In genomic region chr11:8870461-8871282, GRCh38 we compare ENCODE assay signal across 8 cellular contexts. TPM values are rescaled to one million over a fixed set of nuclear protein-coding genes. Genes with fewer than 3 reads are reported as not detected.
A peak's percentile ranks its signal among the peaks of the same experiment; 100 is the strongest.
DNase-seq lines count a peak whose midpoint lies in the region; ATAC-seq lines count a peak whose summit lies in the region.

No MANE protein-coding gene starts in this region.

- no peaks in the 10 kb centered on the region for H3K9me3 Mint-ChIP-seq in stimulated activated effector memory CD8-positive, alpha-beta T cell treated with anti-CD3 and anti-CD28 coated beads, Interleukin-12 subunit alpha, Interleukin-12 subunit beta, amount 100 ng/mL, for 72 hours

- H3K9me3 ChIP-seq in SJSA1 (replicated peaks): no peaks in the 10 kb centered on the region

- no peaks in the 10 kb centered on the region for H3K4me1 Mint-ChIP-seq in stimulated activated effector memory CD8-positive, alpha-beta T cell treated with anti-CD3 and anti-CD28 coated beads, Interleukin-12 subunit alpha, Interleukin-12 subunit beta, amount 100 ng/mL, for 72 hours

- H3K4me3 Mint-ChIP-seq in stimulated activated effector memory CD8-positive, alpha-beta T cell treated with anti-CD3 and anti-CD28 coated beads, Interleukin-12 subunit alpha, Interleukin-12 subunit beta, amount 100 ng/mL, for 72 hours: no peak overlapping the region

- H3K36me3 Mint-ChIP-seq in stimulated activated effector memory CD8-positive, alpha-beta T cell treated with anti-CD3 and anti-CD28 coated beads, Interleukin-12 subunit alpha, Interleukin-12 subunit beta, amount 100 ng/mL, for 72 hours: no peaks in the 10 kb centered on the region

- H3K27me3 ChIP-seq in SJSA1 (replicated peaks): no peaks in the 10 kb centered on the region

- no peaks in the 10 kb centered on the region for H3K36me3 ChIP-seq in SJSA1

- peak; percentile 50 for DNase-seq in COR-L47 (lab: John Stamatoyannopoulos, UW)
- DNase-seq in HK-2 (ENCODE audit: unreplicated experiment): peak; percentile 62
- DNase-seq in SJSA1 (ENCODE audit: low read depth in 1 of 2, low spot score in 2 of 2): peak; percentile 43 to 47
- DNase-seq in dermis blood vessel endothelial cell: peak; percentile 74
- DNase-seq in left kidney (ENCODE audit: low read depth, low spot score): peak; percentile 94
- DNase-seq in stimulated activated effector memory CD8-positive, alpha-beta T cell treated with anti-CD3 and anti-CD28 coated beads, Interleukin-12 subunit alpha, Interleukin-12 subunit beta, amount 100 ng/mL, for 72 hours (ENCODE audit: low spot score in 2 of 2): no peak

- H3K27ac ChIP-seq in SJSA1: peak overlapping the region; percentile 65

- H3K27ac Mint-ChIP-seq in stimulated activated effector memory CD8-positive, alpha-beta T cell treated with anti-CD3 and anti-CD28 coated beads, Interleukin-12 subunit alpha, Interleukin-12 subunit beta, amount 100 ng/mL, for 72 hours: no peak overlapping the region

- peaks cover 26% of the 10 kb centered on the region for H3K4me1 ChIP-seq in SJSA1 (replicated peaks)

- peak overlapping the region; percentile 85 for H3K4me3 ChIP-seq in SJSA1

- ATAC-seq in stimulated activated effector memory CD8-positive, alpha-beta T cell treated with anti-CD3 and anti-CD28 coated beads, Interleukin-12 subunit alpha, Interleukin-12 subunit beta, amount 100 ng/mL, for 72 hours: peak; percentile 36
- ATAC-seq in GM19452 (IDR thresholded peaks at IDR 0.05; ENCODE audit: unreplicated experiment): no peak
- no peak for ATAC-seq in HG03521 (IDR thresholded peaks at IDR 0.05; ENCODE audit: unreplicated experiment)

RNA-seq across cellular contexts. Expression of gene AKIP1, which starts 40.3 kb away (rescaled TPM):
- 24.8 and 37.9 TPM in 2 replicates for total RNA-seq in SJSA1 (2014; rRNA removed; shearing (Covaris generic))
- 26.5 and 32.6 TPM in 2 replicates for total RNA-seq in dermis blood vessel endothelial cell

Comparison
In these comparisons a context has a peak if more than half of its experiments do, and no peak if none do; other contexts are left out.
1. DNase-seq: peak in COR-L47 (single experiment), HK-2 (single experiment), SJSA1 (2 of 2), dermis blood vessel endothelial cell (single experiment) and left kidney (single experiment); none in stimulated activated effector memory CD8-positive, alpha-beta T cell treated with anti-CD3 and anti-CD28 coated beads, Interleukin-12 subunit alpha, Interleukin-12 subunit beta, amount 100 ng/mL, for 72 hours (0 of 2).